Comparison of ENCODE assay signal across 22 cellular contexts in genomic region chr17:69471406-69471805, GRCh38.
"Had no signal": no experiment of that assay in that cellular context is flagged by ENCODE, and none has a peak within 500 bp of the region (broad histone marks: within the 10 kb centered on the region; RNA-seq: fewer than 3 reads in every experiment).

No MANE protein-coding gene starts in this region.

- H3K4me1 ChIP-seq: left lung, lower lobe of right lung had no signal

- H3K27me3 ChIP-seq: dorsolateral prefrontal cortex, esophagus muscularis mucosa, foreskin keratinocyte, heart right ventricle, left lung had no signal

- H3K4me3 ChIP-seq: coronary artery, dorsolateral prefrontal cortex, esophagus muscularis mucosa, heart right ventricle, left lung, lower lobe of right lung, mucosa of descending colon had no signal

- ATAC-seq: foreskin keratinocyte; heart right ventricle; left cardiac atrium; left lung; left ventricle myocardium superior; lower lobe of right lung; naive thymus-derived CD4-positive, alpha-beta T cell had no signal

- DNase-seq: dermis blood vessel endothelial cell; dorsolateral prefrontal cortex; effector CD4-positive, alpha-beta T cell; effector memory CD4-positive, alpha-beta T cell; foreskin keratinocyte; glutamatergic neuron; head of caudate nucleus; heart right ventricle; hippocampal formation; left cardiac atrium; left lung; left ventricle myocardium superior; lower lobe of right lung; mesenchymal stem cell; naive thymus-derived CD4-positive, alpha-beta T cell had no signal

- FAIRE-seq: endothelial cell of umbilical vein, frontal cortex, islet of Langerhans, keratinocyte had no signal

- H3K36me3 ChIP-seq: esophagus muscularis mucosa, heart right ventricle, left lung, lower lobe of right lung had no signal

- H3K27ac ChIP-seq: coronary artery, dorsolateral prefrontal cortex, esophagus muscularis mucosa, foreskin keratinocyte, heart right ventricle, left lung, lower lobe of right lung had no signal

- H3K9me3 ChIP-seq: esophagus muscularis mucosa, heart right ventricle, left lung, lower lobe of right lung, mucosa of descending colon had no signal
